ENCODE assay signal across 11 cellular contexts in the genomic region with DNA sequence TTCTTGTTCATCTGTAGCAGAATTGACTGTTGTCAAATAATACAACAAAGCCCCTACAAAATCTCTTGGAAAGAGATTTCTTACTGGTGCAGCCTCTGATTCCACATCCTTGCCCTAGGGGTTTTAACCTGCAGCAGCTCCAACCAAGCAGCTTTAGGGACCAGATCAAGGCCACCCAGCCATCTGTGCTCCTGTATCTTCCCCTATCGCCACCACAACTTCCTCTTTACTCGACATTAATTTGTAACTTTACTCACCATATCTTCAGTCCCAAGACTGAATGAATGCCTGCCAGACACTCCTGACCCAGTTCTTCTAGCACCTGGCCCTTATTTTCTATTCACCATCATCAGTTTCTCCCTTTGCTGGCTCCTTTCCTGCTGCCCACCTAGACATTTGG. TPM values are rescaled to one million over a fixed set of nuclear protein-coding genes. Genes with fewer than 3 reads are reported as not detected.
DNase-seq lines count a peak whose midpoint lies in the region; ATAC-seq lines count a peak whose summit lies in the region.
"Had no signal": no experiment of that assay in that cellular context is flagged by ENCODE, and none has a peak within 500 bp of the region (broad histone marks: within the 10 kb centered on the region; RNA-seq: fewer than 3 reads in every experiment).

No MANE protein-coding gene starts in this region.

- intact Hi-C loops in activated CD4-positive, alpha-beta T cell treated with anti-CD3 and anti-CD28 coated beads for 36 hours (cut with DNase I, micrococcal nuclease): no loop called here

- H3K9me3 Mint-ChIP-seq in naive B cell: no peaks in the 10 kb centered on the region
- H3K9me3 Mint-ChIP-seq in activated CD4-positive, alpha-beta T cell treated with anti-CD3 and anti-CD28 coated beads for 36 hours (ENCODE audit: low read depth): no peaks in the 10 kb centered on the region
- H3K9me3 Mint-ChIP-seq in activated CD4-positive, alpha-beta T cell treated with anti-CD3 and anti-CD28 coated beads, Interleukin-2, amount 10 ng/mL, durations not matched to agents 7 days and 5 days: no peaks in the 10 kb centered on the region
- H3K9me3 Mint-ChIP-seq: type B pancreatic cell had no signal

- DNase-seq in naive B cell (peak; percentile 36), DMS 273 treated with DMSO at 0.1 percent for 48 hours (lab: John Stamatoyannopoulos, UW) (no peak), NCI-H82 (lab: John Stamatoyannopoulos, UW) (no peak)
- DNase-seq in activated CD4-positive, alpha-beta T cell treated with anti-CD3 and anti-CD28 coated beads for 36 hours: no peak
- no peak for DNase-seq in activated CD4-positive, alpha-beta T cell treated with anti-CD3 and anti-CD28 coated beads, Interleukin-2, amount 10 ng/mL, durations not matched to agents 7 days and 5 days
- DNase-seq: glutamatergic neuron, PC-9 had no signal

- H3K4me1 Mint-ChIP-seq in naive B cell: no peaks in the 10 kb centered on the region
- H3K4me1 Mint-ChIP-seq in activated CD4-positive, alpha-beta T cell treated with anti-CD3 and anti-CD28 coated beads for 36 hours: no peaks in the 10 kb centered on the region
- H3K4me1 Mint-ChIP-seq in activated CD4-positive, alpha-beta T cell treated with anti-CD3 and anti-CD28 coated beads, Interleukin-2, amount 10 ng/mL, durations not matched to agents 7 days and 5 days: no peaks in the 10 kb centered on the region

- peak; percentile 96 for ATAC-seq in GM18909 (IDR thresholded peaks at IDR 0.05; ENCODE audit: poor library complexity, unreplicated experiment)
- ATAC-seq in HG02623 (IDR thresholded peaks at IDR 0.05; ENCODE audit: unreplicated experiment): peak; percentile 88
- ATAC-seq in HG03558 (IDR thresholded peaks at IDR 0.05; ENCODE audit: extremely low read depth, unreplicated experiment): peak; percentile 77
- ATAC-seq in naive B cell (ENCODE audit: low read depth in 2 of 2): peak; percentile 92 to 93
- ATAC-seq in activated CD4-positive, alpha-beta T cell treated with anti-CD3 and anti-CD28 coated beads for 36 hours: no peak

- H3K27ac Mint-ChIP-seq in naive B cell: no peak overlapping the region
- no peak overlapping the region for H3K27ac Mint-ChIP-seq in activated CD4-positive, alpha-beta T cell treated with anti-CD3 and anti-CD28 coated beads for 36 hours
- no peak overlapping the region for H3K27ac Mint-ChIP-seq in activated CD4-positive, alpha-beta T cell treated with anti-CD3 and anti-CD28 coated beads, Interleukin-2, amount 10 ng/mL, durations not matched to agents 7 days and 5 days
- H3K27ac Mint-ChIP-seq: type B pancreatic cell had no signal

- no peak overlapping the region for H3K4me3 Mint-ChIP-seq in naive B cell
- H3K4me3 Mint-ChIP-seq in activated CD4-positive, alpha-beta T cell treated with anti-CD3 and anti-CD28 coated beads for 36 hours: no peak overlapping the region
- H3K4me3 Mint-ChIP-seq in activated CD4-positive, alpha-beta T cell treated with anti-CD3 and anti-CD28 coated beads, Interleukin-2, amount 10 ng/mL, durations not matched to agents 7 days and 5 days: no peak overlapping the region
- H3K4me3 Mint-ChIP-seq: type B pancreatic cell had no signal

- CTCF ChIA-PET in activated CD4-positive, alpha-beta T cell treated with anti-CD3 and anti-CD28 coated beads for 36 hours (lab: Charles Lee): interaction anchor here (0.9 to 1.9 kb wide), 2 partner anchors 10 to 106 kb away, joined by 4 to 6 read pairs; no protein-coding TSS in a partner anchor
- CTCF ChIA-PET in activated CD4-positive, alpha-beta T cell treated with anti-CD3 and anti-CD28 coated beads, Interleukin-2, amount 10 ng/mL, durations not matched to agents 7 days and 5 days (lab: Charles Lee): no interaction called here

- no peaks in the 10 kb centered on the region for H3K36me3 Mint-ChIP-seq in naive B cell
- no peaks in the 10 kb centered on the region for H3K36me3 Mint-ChIP-seq in activated CD4-positive, alpha-beta T cell treated with anti-CD3 and anti-CD28 coated beads for 36 hours (ENCODE audit: low read depth)
- no peaks in the 10 kb centered on the region for H3K36me3 Mint-ChIP-seq in activated CD4-positive, alpha-beta T cell treated with anti-CD3 and anti-CD28 coated beads, Interleukin-2, amount 10 ng/mL, durations not matched to agents 7 days and 5 days (ENCODE audit: low read depth)
- H3K36me3 Mint-ChIP-seq: type B pancreatic cell had no signal

- POLR2A ChIA-PET in activated CD4-positive, alpha-beta T cell treated with anti-CD3 and anti-CD28 coated beads for 36 hours (lab: Charles Lee): no interaction called here
- POLR2A ChIA-PET in activated CD4-positive, alpha-beta T cell treated with anti-CD3 and anti-CD28 coated beads, Interleukin-2, amount 10 ng/mL, durations not matched to agents 7 days and 5 days (lab: Charles Lee): no interaction called here

- no peaks in the 10 kb centered on the region for H3K27me3 Mint-ChIP-seq in naive B cell
- no peaks in the 10 kb centered on the region for H3K27me3 Mint-ChIP-seq in activated CD4-positive, alpha-beta T cell treated with anti-CD3 and anti-CD28 coated beads for 36 hours
- peaks cover 4% of the 10 kb centered on the region for H3K27me3 Mint-ChIP-seq in activated CD4-positive, alpha-beta T cell treated with anti-CD3 and anti-CD28 coated beads, Interleukin-2, amount 10 ng/mL, durations not matched to agents 7 days and 5 days
- H3K27me3 Mint-ChIP-seq: type B pancreatic cell had no signal

RNA-seq across cellular contexts. Expression of a gene that starts 7.6 kb away (rescaled TPM):
- not detected for polyA plus RNA-seq in naive B cell (ENCODE audit: low read depth in 6 of 6)
- total RNA-seq in activated CD4-positive, alpha-beta T cell treated with anti-CD3 and anti-CD28 coated beads for 36 hours: not detected
- under 1 TPM in 1 of 2 experiments, not detected in 1; 0.10 TPM for total RNA-seq in activated CD4-positive, alpha-beta T cell treated with anti-CD3 and anti-CD28 coated beads, Interleukin-2, amount 10 ng/mL, durations not matched to agents 7 days and 5 days
